Comparison of ENCODE assay signal across 9 cellular contexts in the genomic region with DNA sequence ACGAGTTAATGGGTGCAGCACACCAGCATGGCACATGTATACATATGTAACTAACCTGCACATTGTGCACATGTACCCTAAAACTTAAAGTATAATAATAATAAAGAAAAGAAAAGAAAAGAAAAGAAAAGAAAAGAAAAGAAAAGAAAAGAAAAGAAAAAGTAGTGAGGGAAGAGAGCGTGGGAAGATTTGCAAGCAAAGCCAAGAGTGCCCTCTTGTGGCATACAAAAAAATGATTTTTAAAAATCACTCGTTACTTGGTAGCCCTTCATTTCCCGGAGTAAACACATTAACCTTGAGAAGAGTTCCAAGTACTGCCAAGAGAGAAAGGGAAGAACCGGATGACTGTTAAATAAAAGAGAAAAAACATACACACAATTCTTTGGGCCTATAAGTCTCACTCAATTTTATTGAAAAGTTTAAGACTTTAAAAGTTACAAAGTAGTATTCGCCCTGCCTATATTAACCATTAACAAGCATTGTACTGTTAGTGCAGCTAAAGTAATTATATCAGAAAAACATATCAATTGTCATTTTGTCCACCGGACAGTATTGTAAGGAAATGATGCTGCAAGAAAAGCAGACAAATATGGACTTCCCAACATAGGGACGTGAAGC. TPM values are rescaled to one million over a fixed set of nuclear protein-coding genes. Genes with fewer than 3 reads are reported as not detected.
A peak's percentile ranks its signal among the peaks of the same experiment; 100 is the strongest.
DNase-seq lines count a peak whose midpoint lies in the region; ATAC-seq and TF ChIP-seq lines count a peak whose summit lies in the region.
"Had no signal": no experiment of that assay in that cellular context is flagged by ENCODE, and none has a peak within 500 bp of the region (broad histone marks: within the 10 kb centered on the region; RNA-seq: fewer than 3 reads in every experiment).

No MANE protein-coding gene starts in this region.

- H2AFZ ChIP-seq in smooth muscle cell (ENCODE audit: low read depth) = no peak overlapping the region

- H3K27ac ChIP-seq in left ventricle myocardium inferior (replicated peaks) = no peak overlapping the region
- no peak overlapping the region for H3K27ac ChIP-seq in smooth muscle cell (ENCODE audit: low read depth)
- H3K27ac ChIP-seq: SK-N-MC had no signal

- H3K27me3 ChIP-seq in left ventricle myocardium inferior (ENCODE audit: low read depth) (peaks cover 15% of the 10 kb centered on the region), smooth muscle cell (ENCODE audit: low read depth) (peaks cover 35% of the 10 kb centered on the region)

- DNase-seq in EL (peak; percentile 39), Kasumi-1 (lab: John Stamatoyannopoulos, UW) (peak; percentile 82 to 87), left ventricle myocardium inferior (no peak), smooth muscle cell (lab: John Stamatoyannopoulos, UW; ENCODE audit: unreplicated experiment) (no peak), SHP77 (lab: John Stamatoyannopoulos, UW) (no peak)
- no peak for DNase-seq in activated CD8-positive, alpha-beta T cell treated with anti-CD3 and anti-CD28 coated beads for 36 hours
- DNase-seq in stimulated activated CD4-positive, alpha-beta T cell treated with anti-CD3 and anti-CD28 coated beads, Interleukin-2, amount 100 ng/mL, for 24 hours = no peak

- peak; percentile 82 for TF ChIP-seq CTCF in activated CD8-positive, alpha-beta T cell treated with anti-CD3 and anti-CD28 coated beads for 36 hours (IDR thresholded peaks at IDR 0.05)
- peak; percentile 78 for TF ChIP-seq CTCF in left ventricle myocardium inferior (IDR thresholded peaks at IDR 0.05; ENCODE audit: borderline replicate concordance)
- peak; percentile 64 for TF ChIP-seq CTCF in smooth muscle cell (IDR thresholded peaks at IDR 0.05; ENCODE audit: borderline replicate concordance, insufficient read depth, poor library complexity, severe bottlenecking)

- intact Hi-C loops in activated CD8-positive, alpha-beta T cell treated with anti-CD3 and anti-CD28 coated beads for 36 hours (cut with micrococcal nuclease) = loop anchor here (1.0 kb wide), 2 partner anchors 184 to 278 kb away; no protein-coding TSS in a partner anchor
- intact Hi-C loops in left ventricle myocardium inferior (cut with micrococcal nuclease) = loop anchor here (1.0 to 10.0 kb wide), 3 partner anchors 184 to 378 kb away; no protein-coding TSS in a partner anchor

- H3K27ac Mint-ChIP-seq in activated CD8-positive, alpha-beta T cell treated with anti-CD3 and anti-CD28 coated beads for 36 hours = no peak overlapping the region

- no peak overlapping the region for H3K4me3 Mint-ChIP-seq in activated CD8-positive, alpha-beta T cell treated with anti-CD3 and anti-CD28 coated beads for 36 hours

- CTCF ChIA-PET in activated CD8-positive, alpha-beta T cell treated with anti-CD3 and anti-CD28 coated beads for 36 hours (lab: Charles Lee) = interaction anchor here (0.5 to 4.2 kb wide), 30 partner anchors 9 to 485 kb away, joined by 3 to 96 read pairs (median 3); no protein-coding TSS in a partner anchor

- POLR2A ChIA-PET in activated CD8-positive, alpha-beta T cell treated with anti-CD3 and anti-CD28 coated beads for 36 hours (lab: Charles Lee) = interaction anchor here (0.6 to 1.1 kb wide), 2 partner anchors 183 to 222 kb away, joined by 3 to 4 read pairs; no protein-coding TSS in a partner anchor

- H3K79me2 ChIP-seq in smooth muscle cell (ENCODE audit: low read depth) = no peaks in the 10 kb centered on the region

- no peaks in the 10 kb centered on the region for H3K9me3 ChIP-seq in left ventricle myocardium inferior (replicated peaks)
- H3K9me3 ChIP-seq in smooth muscle cell (replicated peaks; ENCODE audit: low read depth) = no peaks in the 10 kb centered on the region

- H3K9ac ChIP-seq in smooth muscle cell (ENCODE audit: low read depth) = no peak overlapping the region

- H3K36me3 ChIP-seq in left ventricle myocardium inferior = peaks cover 16% of the 10 kb centered on the region
- H3K36me3 ChIP-seq in smooth muscle cell (ENCODE audit: low read depth) = no peaks in the 10 kb centered on the region

- peaks cover 18% of the 10 kb centered on the region for H3K27me3 Mint-ChIP-seq in activated CD8-positive, alpha-beta T cell treated with anti-CD3 and anti-CD28 coated beads for 36 hours

- no peaks in the 10 kb centered on the region for H3K9me3 Mint-ChIP-seq in activated CD8-positive, alpha-beta T cell treated with anti-CD3 and anti-CD28 coated beads for 36 hours

- H3K36me3 Mint-ChIP-seq in activated CD8-positive, alpha-beta T cell treated with anti-CD3 and anti-CD28 coated beads for 36 hours (ENCODE audit: low read depth) = no peaks in the 10 kb centered on the region

- ATAC-seq in activated CD8-positive, alpha-beta T cell treated with anti-CD3 and anti-CD28 coated beads for 36 hours = peak; percentile 60
- no peak for ATAC-seq in HG03378 (IDR thresholded peaks at IDR 0.05; ENCODE audit: unreplicated experiment)

- H3K4me3 ChIP-seq in left ventricle myocardium inferior (no peak overlapping the region), smooth muscle cell (no peak overlapping the region)
- H3K4me3 ChIP-seq: SK-N-MC had no signal

- H3F3A ChIP-seq in smooth muscle cell (ENCODE audit: low read depth) = no peaks in the 10 kb centered on the region

- H3K4me1 Mint-ChIP-seq in activated CD8-positive, alpha-beta T cell treated with anti-CD3 and anti-CD28 coated beads for 36 hours (ENCODE audit: low read depth) = peaks cover 15% of the 10 kb centered on the region

- WGBS in smooth muscle cell (ENCODE audit: low lambda C conversion rate) = 61% methylated on average over 8 of the region's 8 CpGs

- H3K4me2 ChIP-seq in smooth muscle cell = no peak overlapping the region

- no peaks in the 10 kb centered on the region for H4K20me1 ChIP-seq in smooth muscle cell (ENCODE audit: low read depth)

- H3K4me1 ChIP-seq in left ventricle myocardium inferior (peaks cover 18% of the 10 kb centered on the region), smooth muscle cell (ENCODE audit: low read depth) (no peaks in the 10 kb centered on the region)

RNA-seq across cellular contexts. Expression of a gene that starts 6.2 kb away (rescaled TPM):
- total RNA-seq in activated CD8-positive, alpha-beta T cell treated with anti-CD3 and anti-CD28 coated beads for 36 hours = not detected
- total RNA-seq in left ventricle myocardium inferior = 0.30 TPM
- total RNA-seq in smooth muscle cell = not detected in 2 replicates
- 0.38 TPM in 1 of 2 replicates, not detected in the other for polyA plus RNA-seq in smooth muscle cell

RNA-seq across cellular contexts. Expression of a gene that starts 38.3 kb away (rescaled TPM):
- 10 to 100 TPM; 20.4 to 20.7 TPM for total RNA-seq in activated CD8-positive, alpha-beta T cell treated with anti-CD3 and anti-CD28 coated beads for 36 hours
- total RNA-seq in left ventricle myocardium inferior = 12.8 TPM
- 27.1 and 33.0 TPM in 2 replicates for total RNA-seq in smooth muscle cell
- 22.9 and 34.4 TPM in 2 replicates for polyA plus RNA-seq in smooth muscle cell

Comparison
In these comparisons a context has a peak if more than half of its experiments do, and no peak if none do; other contexts are left out.
1. DNase-seq: peak in EL (single experiment) and Kasumi-1 (2 of 2); none in activated CD8-positive, alpha-beta T cell treated with anti-CD3 and anti-CD28 coated beads for 36 hours (single experiment), left ventricle myocardium inferior (single experiment), smooth muscle cell (single experiment), stimulated activated CD4-positive, alpha-beta T cell treated with anti-CD3 and anti-CD28 coated beads, Interleukin-2, amount 100 ng/mL, for 24 hours (0 of 2) and SHP77 (0 of 2).
2. Peak in every context shown above with its lines, with median percentiles within 50 percentile points of each other: CTCF ChIP-seq.